10 cellular contexts compared by ENCODE assay signal in genomic region chr3:52108302-52109232, GRCh38. TPM values are rescaled to one million over a fixed set of nuclear protein-coding genes. Genes with fewer than 3 reads are reported as not detected.
DNase-seq lines count a peak whose midpoint lies in the region; ATAC-seq and TF ChIP-seq lines count a peak whose summit lies in the region.
"Had no signal": no experiment of that assay in that cellular context is flagged by ENCODE, and none has a peak within 500 bp of the region (broad histone marks: within the 10 kb centered on the region; RNA-seq: fewer than 3 reads in every experiment).

No MANE protein-coding gene starts in this region.

- ATAC-seq in stimulated activated naive CD8-positive, alpha-beta T cell treated with anti-CD3 and anti-CD28 coated beads, Interleukin-15, Interleukin-2, amounts not matched to agents 100 U/mL and 50 U/mL, for 24 hours = no peak
- ATAC-seq in foreskin keratinocyte = no peak

- H3K9me3 ChIP-seq in cardiac muscle cell (ENCODE audit: low read depth) (no peaks in the 10 kb centered on the region), thyroid gland (no peaks in the 10 kb centered on the region)
- H3K9me3 ChIP-seq: right lobe of liver had no signal

- H3K36me3 ChIP-seq in cardiac muscle cell (no peaks in the 10 kb centered on the region), thyroid gland (no peaks in the 10 kb centered on the region)
- H3K36me3 ChIP-seq: right lobe of liver had no signal

- H3K4me1 ChIP-seq in cardiac muscle cell (ENCODE audit: low read depth) (peaks cover 44% of the 10 kb centered on the region), thyroid gland (peaks cover 0 to 9% of the 10 kb centered on the region in 2 donors), foreskin keratinocyte (peaks cover 10% of the 10 kb centered on the region)

- H3K4me3 ChIP-seq in cardiac muscle cell (no peak overlapping the region), thyroid gland (replicated peaks in 1 of 3) (no peak overlapping the region)
- H3K4me3 ChIP-seq: right lobe of liver had no signal

- 75 to 81% methylated on average over 19 to 20 of the region's 20 CpGs for whole genome bisulfite sequencing in thyroid gland, 2 donors

- TF ChIP-seq CTCF in GM12872 (IDR thresholded peaks at IDR 0.05; ENCODE audit: insufficient read depth, low read depth, low read length) (0 out of 3 replicates have a peak, but pooled peaks have one; percentile 23), cardiac muscle cell (IDR thresholded peaks at IDR 0.05; ENCODE audit: low read depth, low read length) (peak; percentile 45), thyroid gland (IDR thresholded peaks at IDR 0.05) (no peak), foreskin keratinocyte (conservative IDR thresholded peaks at IDR 0.05) (no peak)

- H3K27me3 ChIP-seq in cardiac muscle cell (no peaks in the 10 kb centered on the region), thyroid gland (no peaks in the 10 kb centered on the region), foreskin keratinocyte (no peaks in the 10 kb centered on the region)
- H3K27me3 ChIP-seq: right lobe of liver had no signal

- DNase-seq in SK-N-DZ (ENCODE audit: low spot score) (peak; percentile 45), cardiac muscle cell (ENCODE audit: low read depth in 1 of 2, low spot score in 1 of 2) (peak; percentile 57 to 80), putamen (ENCODE audit: low spot score) (peak; percentile 76), thyroid gland (no peak), foreskin keratinocyte (no peak)
- DNase-seq in activated CD4-positive, alpha-beta T cell treated with anti-CD3 and anti-CD28 coated beads for 1 hour = no peak
- no peak for DNase-seq in stimulated activated naive CD8-positive, alpha-beta T cell treated with anti-CD3 and anti-CD28 coated beads, Interleukin-15, Interleukin-2, amounts not matched to agents 100 U/mL and 50 U/mL, for 24 hours
- DNase-seq: activated CD4-positive, alpha-beta T cell treated with anti-CD3 and anti-CD28 coated beads, Interleukin-2, amount 10 ng/mL, durations not matched to agents 7 days and 5 days had no signal

- TF ChIP-seq POLR2A in thyroid gland (IDR thresholded peaks at IDR 0.05) = no peak

- intact Hi-C loops in thyroid gland (cut with DNase I) = no loop called here

- peak overlapping the region; percentile 81 for H3K27ac ChIP-seq in cardiac muscle cell
- H3K27ac ChIP-seq in thyroid gland = peak overlapping the region in 1 of 3 donors; percentile 9
- no peak overlapping the region for H3K27ac ChIP-seq in foreskin keratinocyte
- H3K27ac ChIP-seq: right lobe of liver had no signal

RNA-seq across cellular contexts. Expression of gene POC1A, which starts 45.7 kb away (rescaled TPM):
- polyA plus RNA-seq in SK-N-DZ (2014; cell fraction: cytosol; rRNA removed) = 5.6 and 10.6 TPM in 2 replicates
- polyA plus RNA-seq in SK-N-DZ (2014; cell fraction: nucleus; rRNA removed) = 8.5 and 10.8 TPM in 2 replicates
- total RNA-seq in cardiac muscle cell = 6.0 and 12.4 TPM in 2 replicates
- polyA plus RNA-seq in cardiac muscle cell = 10.6 and 24.0 TPM in 2 replicates
- total RNA-seq in thyroid gland = 1 to 10 TPM in 2 of 4 donors, under 1 TPM in 2; 0.40 to 2.8 (median 1.5) TPM
- 21.9 and 26.6 TPM in 2 replicates for total RNA-seq in foreskin keratinocyte
- 29.6 and 36.5 TPM in 2 replicates for polyA plus RNA-seq in foreskin keratinocyte

RNA-seq across cellular contexts. Expression of gene DUSP7, which starts 52.2 kb away (rescaled TPM):
- 10.7 and 12.3 TPM in 2 replicates for polyA plus RNA-seq in SK-N-DZ (2014; cell fraction: cytosol; rRNA removed)
- polyA plus RNA-seq in SK-N-DZ (2014; cell fraction: nucleus; rRNA removed) = 7.5 and 9.8 TPM in 2 replicates
- total RNA-seq in cardiac muscle cell (32.2 and 39.5 TPM in 2 replicates), thyroid gland (10 to 100 TPM in 3 of 4 donors, 1 to 10 TPM in 1; 6.9 to 10.6 (median 10.4) TPM), foreskin keratinocyte (119 and 131 TPM in 2 replicates)
- polyA plus RNA-seq in cardiac muscle cell (7.1 and 13.1 TPM in 2 replicates), foreskin keratinocyte (107 and 117 TPM in 2 replicates)

Comparison
In these comparisons a context has a peak if more than half of its experiments do, and no peak if none do; other contexts are left out.
1. CTCF ChIP-seq: peak in GM12872 (single experiment) and cardiac muscle cell (single experiment); none in thyroid gland (0 of 6) and foreskin keratinocyte (single experiment).
2. DNase-seq: peak in SK-N-DZ (single experiment), cardiac muscle cell (2 of 2) and putamen (single experiment); none in activated CD4-positive, alpha-beta T cell treated with anti-CD3 and anti-CD28 coated beads for 1 hour (single experiment), thyroid gland (0 of 2), stimulated activated naive CD8-positive, alpha-beta T cell treated with anti-CD3 and anti-CD28 coated beads, Interleukin-15, Interleukin-2, amounts not matched to agents 100 U/mL and 50 U/mL, for 24 hours (single experiment) and foreskin keratinocyte (0 of 2).